In genomic region chr2:230130668-230131364, GRCh38 we compare ENCODE assay signal across 1 cellular context.
TF ChIP-seq lines count a peak whose summit lies in the region.

No MANE protein-coding gene starts in this region.

TF ChIP-seq in HepG2, 621 proteins besides CTCF, POLR2A, EP300 and RAD21 (continued from another document and continues in another):
- TF ChIP-seq RBAK (CRISPR knock-in tag; IDR thresholded peaks at IDR 0.05) (no peak), RBFOX2 (IDR thresholded peaks at IDR 0.05; ENCODE audit: low read depth, low read length) (no peak), RFXAP (CRISPR knock-in tag; IDR thresholded peaks at IDR 0.05; ENCODE audit: borderline replicate concordance) (no peak), ZNF34 (CRISPR knock-in tag; IDR thresholded peaks at IDR 0.05; ENCODE audit: borderline replicate concordance) (no peak), BCL6 (CRISPR knock-in tag; IDR thresholded peaks at IDR 0.05) (0 out of 2 replicates have a peak, but pooled peaks have one; percentile 13), ETV6 (CRISPR knock-in tag; conservative IDR thresholded peaks at IDR 0.05) (no peak), RBM22 (optimal IDR thresholded peaks at IDR 0.05; ENCODE audit: low read length) (no peak), GABPA (IDR thresholded peaks at IDR 0.05; ENCODE audit: low read depth, low read length) (no peak), GABPA (CRISPR knock-in tag; IDR thresholded peaks at IDR 0.05; ENCODE audit: low read depth) (peak; percentile 18; the same call in 1 of the 2 replicates), ZNF232 (CRISPR knock-in tag; IDR thresholded peaks at IDR 0.05; ENCODE audit: borderline replicate concordance) (no peak), XRCC5 (optimal IDR thresholded peaks at IDR 0.05; ENCODE audit: low read length) (peak; percentile 44), CREB1 (IDR thresholded peaks at IDR 0.05) (no peak), CREB1 (CRISPR knock-in tag; IDR thresholded peaks at IDR 0.05) (peak; percentile 72), E2F1 (CRISPR knock-in tag; IDR thresholded peaks at IDR 0.05) (no peak), RXRA (CRISPR knock-in tag; IDR thresholded peaks at IDR 0.05) (peak; percentile 75; the same call in 1 of the 2 replicates), HHEX (CRISPR knock-in tag; IDR thresholded peaks at IDR 0.05) (no peak), ZNF205 (CRISPR knock-in tag; IDR thresholded peaks at IDR 0.05) (peak; percentile 97), NFE2L2 (IDR thresholded peaks at IDR 0.05; ENCODE audit: low read length) (no peak), PBX3 (CRISPR knock-in tag; IDR thresholded peaks at IDR 0.05; ENCODE audit: borderline replicate concordance) (no peak), TBX2 (CRISPR knock-in tag; IDR thresholded peaks at IDR 0.05; ENCODE audit: borderline replicate concordance) (no peak; the same call in 1 of the 2 replicates), ZNF768 (CRISPR knock-in tag; IDR thresholded peaks at IDR 0.05) (no peak), FOXA3 (CRISPR knock-in tag; IDR thresholded peaks at IDR 0.05) (no peak), PAXIP1 (CRISPR knock-in tag; conservative IDR thresholded peaks at IDR 0.05) (peak; percentile 36; the same call in 1 of the 2 replicates), ZNF367 (CRISPR knock-in tag; IDR thresholded peaks at IDR 0.05; ENCODE audit: borderline replicate concordance) (no peak), ZIK1 (CRISPR knock-in tag; IDR thresholded peaks at IDR 0.05; ENCODE audit: borderline replicate concordance, low read depth) (no peak), KDM4B (CRISPR knock-in tag; IDR thresholded peaks at IDR 0.05) (no peak), CSRNP2 (CRISPR knock-in tag; conservative IDR thresholded peaks at IDR 0.05; ENCODE audit: low read depth) (no peak), ZMAT5 (CRISPR knock-in tag; IDR thresholded peaks at IDR 0.05; ENCODE audit: borderline replicate concordance, low read depth) (no peak), TCF7L2 (IDR thresholded peaks at IDR 0.05; ENCODE audit: low read depth, low read length) (no peak), NFE2 (CRISPR knock-in tag; IDR thresholded peaks at IDR 0.05) (no peak), ZNF362 (CRISPR knock-in tag; IDR thresholded peaks at IDR 0.05; ENCODE audit: borderline replicate concordance) (no peak), ZNF792 (CRISPR knock-in tag; IDR thresholded peaks at IDR 0.05) (peak; percentile 46; the same call in 1 of the 2 replicates), SRF (IDR thresholded peaks at IDR 0.05; ENCODE audit: low read depth, low read length) (no peak), SMAD9 (CRISPR knock-in tag; IDR thresholded peaks at IDR 0.05) (no peak), FOSL2 (CRISPR knock-in tag; IDR thresholded peaks at IDR 0.05) (peak; percentile 97), GATAD1 (CRISPR knock-in tag; IDR thresholded peaks at IDR 0.05) (no peak; the same call in 1 of the 2 replicates), KLF6 (CRISPR knock-in tag; IDR thresholded peaks at IDR 0.05) (no peak), DMTF1 (CRISPR knock-in tag; IDR thresholded peaks at IDR 0.05) (no peak), ZFP82 (CRISPR knock-in tag; IDR thresholded peaks at IDR 0.05; ENCODE audit: borderline replicate concordance) (no peak), KAT8 (CRISPR knock-in tag; IDR thresholded peaks at IDR 0.05) (peak; percentile 59), MYPOP (CRISPR knock-in tag; IDR thresholded peaks at IDR 0.05) (no peak), RFX5 (IDR thresholded peaks at IDR 0.05; ENCODE audit: low read depth, low read length) (no peak), ZNF530 (CRISPR knock-in tag; IDR thresholded peaks at IDR 0.05; ENCODE audit: low read depth) (no peak), PPARG (CRISPR knock-in tag; conservative IDR thresholded peaks at IDR 0.05) (0 out of 2 replicates have a peak, but pooled peaks have one; percentile 20), PRDM10 (CRISPR knock-in tag; IDR thresholded peaks at IDR 0.05; ENCODE audit: low read depth) (no peak), POGZ (CRISPR knock-in tag; IDR thresholded peaks at IDR 0.05) (peak; percentile 65; the same call in 1 of the 2 replicates), ZNF510 (CRISPR knock-in tag; IDR thresholded peaks at IDR 0.05; ENCODE audit: low read depth) (no peak)
